29 cellular contexts compared by ENCODE assay signal in the genomic region with DNA sequence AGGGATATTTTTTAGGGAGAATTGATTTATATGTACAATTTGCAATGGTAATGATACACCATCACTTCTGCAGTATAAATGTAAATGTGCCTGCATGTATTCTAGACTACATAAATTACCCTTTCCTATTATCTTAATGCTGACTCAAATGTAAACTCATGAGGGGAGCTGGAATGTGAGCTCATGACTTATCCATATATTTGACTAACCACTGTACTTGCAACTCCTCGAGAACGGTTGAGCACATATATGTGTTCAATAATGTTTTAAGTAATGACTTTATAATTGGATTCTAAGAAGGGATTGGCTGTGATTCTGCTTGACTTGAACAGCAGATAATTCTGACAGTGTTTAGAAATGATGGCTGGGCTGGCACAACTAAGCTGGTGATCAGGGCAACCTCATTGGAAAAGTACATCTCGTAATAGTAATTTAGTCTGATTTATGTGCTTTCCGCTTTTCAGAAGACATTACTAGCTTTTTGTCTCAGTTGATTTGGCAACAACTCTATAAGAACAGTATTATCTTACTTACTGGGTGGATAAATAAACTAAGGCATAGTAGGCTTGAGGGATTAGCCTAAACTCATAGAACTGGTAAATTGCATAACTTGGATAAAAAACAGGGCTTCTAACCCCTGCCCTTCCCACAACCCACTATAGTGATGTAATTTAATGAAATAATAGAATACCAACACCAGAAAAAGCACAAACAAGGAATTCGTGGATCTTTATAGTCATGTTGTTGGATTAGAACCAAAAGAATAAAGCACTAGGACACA.
DNase-seq lines count a peak whose midpoint lies in the region; ATAC-seq, FAIRE-seq and TF ChIP-seq lines count a peak whose summit lies in the region.
"Had no signal": no experiment of that assay in that cellular context is flagged by ENCODE, and none has a peak within 500 bp of the region (broad histone marks: within the 10 kb centered on the region; RNA-seq: fewer than 3 reads in every experiment).

No MANE protein-coding gene starts in this region.

- ATAC-seq in GM19455 (IDR thresholded peaks at IDR 0.05; ENCODE audit: unreplicated experiment) (no peak), HG02885 (IDR thresholded peaks at IDR 0.05; ENCODE audit: poor library complexity, unreplicated experiment) (no peak), HG03045 (IDR thresholded peaks at IDR 0.05; ENCODE audit: unreplicated experiment) (no peak)
- ATAC-seq: activated CD8-positive, alpha-beta T cell treated with anti-CD3 and anti-CD28 coated beads, Interleukin-2, amount 10 ng/mL, durations not matched to agents 7 days and 5 days; left colon; Panc1; pancreas had no signal

- peak; percentile 33 for FAIRE-seq in endometrium (lab: Jason Lieb, UNC)
- FAIRE-seq: pancreas, small intestine, urothelium cell line had no signal

- peak; percentile 11 for DNase-seq in EH (ENCODE audit: low read depth)
- peak; percentile 34 for DNase-seq in NCI-H82 (lab: John Stamatoyannopoulos, UW)
- DNase-seq in retinal pigment epithelial cell (ENCODE audit: low read depth): peak; percentile 29
- no peak for DNase-seq in ureter (ENCODE audit: low spot score)
- DNase-seq: ACHN; activated CD8-positive, alpha-beta T cell treated with anti-CD3 and anti-CD28 coated beads, Interleukin-2, amount 10 ng/mL, durations not matched to agents 7 days and 5 days; activated naive CD4-positive, alpha-beta T cell treated with anti-CD3 and anti-CD28 coated beads, Interleukin-2, amount 50 U/mL, for 16 hours; amygdala; brain microvascular endothelial cell; immature natural killer cell; KBM-7; left colon; mammary epithelial cell; NCI-H1417; NCI-H2029 treated with DMSO at 0.1 percent for 48 hours; NCI-H526; pancreas; Right ventricle myocardium superior; small intestine; stimulated activated CD4-positive, alpha-beta T cell treated with anti-CD3 and anti-CD28 coated beads, Interleukin-1b, Interleukin-23, amount 100 ng/mL, for 48 hours; stimulated activated naive CD4-positive, alpha-beta T cell treated with Interleukin-2 at 50 U/mL for 16 hours had no signal

- TF ChIP-seq CTCF in retinal pigment epithelial cell (conservative IDR thresholded peaks at IDR 0.05; ENCODE audit: low read depth, low read length): no peak

- H3K4me3 ChIP-seq in retinal pigment epithelial cell (ENCODE audit: low read length): no peak overlapping the region
- H3K4me3 ChIP-seq: BLaER1, pancreas, thoracic aorta had no signal
